Comparison of ENCODE assay signal across 18 cellular contexts in genomic region chr6:21143651-21144050, GRCh38.
DNase-seq lines count a peak whose midpoint lies in the region; TF ChIP-seq lines count a peak whose summit lies in the region.
"Had no signal": no experiment of that assay in that cellular context is flagged by ENCODE, and none has a peak within 500 bp of the region (broad histone marks: within the 10 kb centered on the region; RNA-seq: fewer than 3 reads in every experiment).

No MANE protein-coding gene starts in this region.

- peak overlapping the region; percentile 21 for H2BK15ac ChIP-seq in mesenchymal stem cell (ENCODE audit: low read depth, poor library complexity, severe bottlenecking)

- peaks cover 4% of the 10 kb centered on the region for H3K36me3 Mint-ChIP-seq in T-helper 2 cell treated with Interferon-gamma antibody and Interleukin-4, amounts not matched to agents 5 μg/mL and 100 μg/mL, for 36 hours (ENCODE audit: low read depth)

- H3K79me1 ChIP-seq in mesenchymal stem cell (replicated peaks; ENCODE audit: low read length, poor library complexity, severe bottlenecking) = peaks cover 2% of the 10 kb centered on the region

- H2BK5ac ChIP-seq in mesenchymal stem cell (ENCODE audit: low read depth, low read length, poor library complexity, severe bottlenecking) = no peak overlapping the region

- H2AFZ ChIP-seq in mesenchymal stem cell (ENCODE audit: low read depth, low read length) = no peak overlapping the region
- H2AFZ ChIP-seq: GM23248 had no signal

- no peak overlapping the region for H3K23ac ChIP-seq in mesenchymal stem cell (ENCODE audit: low read length in 2 of 2)

- peaks cover 19% of the 10 kb centered on the region for H3K4me1 ChIP-seq in BE2C
- peaks cover 15% of the 10 kb centered on the region for H3K4me1 ChIP-seq in HEK293 (ENCODE audit: control insufficient read depth, insufficient read depth, low read length)
- no peaks in the 10 kb centered on the region for H3K4me1 ChIP-seq in mesenchymal stem cell (ENCODE audit: control insufficient read depth, insufficient read depth, low read depth, low read length)
- H3K4me1 ChIP-seq in Peyer's patch = no peaks in the 10 kb centered on the region
- H3K4me1 ChIP-seq: Caco-2 had no signal

- H3K27ac Mint-ChIP-seq in T-helper 2 cell treated with Interferon-gamma antibody and Interleukin-4, amounts not matched to agents 5 μg/mL and 100 μg/mL, for 36 hours = no peak overlapping the region
- H3K27ac Mint-ChIP-seq: CD4-positive, alpha-beta T cell had no signal

- no peak overlapping the region for H3K27ac ChIP-seq in HEK293 (ENCODE audit: extremely low read depth, low read depth, low read length)
- H3K27ac ChIP-seq in mesenchymal stem cell (ENCODE audit: low read length, poor library complexity, severe bottlenecking) = no peak overlapping the region
- no peak overlapping the region for H3K27ac ChIP-seq in Peyer's patch
- H3K27ac ChIP-seq: C4-2B, GM23248 had no signal

- POLR2A ChIA-PET in HEK293 (lab: Yijun Ruan, JAX) = no interaction called here

- no peaks in the 10 kb centered on the region for H3K9me3 ChIP-seq in BE2C
- no peaks in the 10 kb centered on the region for H3K9me3 ChIP-seq in HEK293 (ENCODE audit: control insufficient read depth, insufficient read depth, low read depth, low read length)
- no peaks in the 10 kb centered on the region for H3K9me3 ChIP-seq in mesenchymal stem cell (ENCODE audit: control insufficient read depth, low read length)
- no peaks in the 10 kb centered on the region for H3K9me3 ChIP-seq in Peyer's patch
- H3K9me3 ChIP-seq: Caco-2, HAP-1 had no signal

- H3K4ac ChIP-seq in mesenchymal stem cell (ENCODE audit: low read depth in 1 of 2, low read length in 2 of 2) = no peak overlapping the region

- no peak overlapping the region for H3K4me2 ChIP-seq in mesenchymal stem cell (ENCODE audit: low read length, poor library complexity, severe bottlenecking)

- H3K14ac ChIP-seq in mesenchymal stem cell (ENCODE audit: low read length in 2 of 2) = no peak overlapping the region

- H3K36me3 ChIP-seq in BE2C (no peaks in the 10 kb centered on the region), HEK293 (ENCODE audit: control insufficient read depth in 2 of 2, insufficient read depth in 1 of 2, low read length in 2 of 2) (no peaks in the 10 kb centered on the region), mesenchymal stem cell (ENCODE audit: control insufficient read depth in 1 of 2, insufficient read depth in 2 of 2, low read depth in 1 of 2, low read length in 2 of 2) (no peaks in the 10 kb centered on the region), Peyer's patch (no peaks in the 10 kb centered on the region)
- H3K36me3 ChIP-seq: HAP-1 had no signal

- CTCF ChIA-PET in HEK293 (lab: Yijun Ruan, JAX) = no interaction called here

- DNase-seq in BE2C (peak; percentile 81), SK-N-DZ (ENCODE audit: low spot score) (peak; percentile 77), mesenchymal stem cell (no peak), cerebellum (ENCODE audit: low spot score) (no peak), Peyer's patch (no peak), NCI-H146 (lab: John Stamatoyannopoulos, UW) (no peak)
- DNase-seq in T-helper 2 cell treated with Interferon-gamma antibody and Interleukin-4, amounts not matched to agents 5 μg/mL and 100 μg/mL, for 36 hours (ENCODE audit: low spot score) = no peak
- DNase-seq: ACHN; Caco-2; CD4-positive, alpha-beta T cell; DMS153; DMS79; GDM1; GM23248; IMR-90 had no signal

- no peak overlapping the region for H4K91ac ChIP-seq in mesenchymal stem cell (ENCODE audit: low read length)

- no peaks in the 10 kb centered on the region for H3K27me3 Mint-ChIP-seq in T-helper 2 cell treated with Interferon-gamma antibody and Interleukin-4, amounts not matched to agents 5 μg/mL and 100 μg/mL, for 36 hours (ENCODE audit: low read depth)
- H3K27me3 Mint-ChIP-seq: CD4-positive, alpha-beta T cell had no signal

- no peak overlapping the region for H3K4me3 Mint-ChIP-seq in T-helper 2 cell treated with Interferon-gamma antibody and Interleukin-4, amounts not matched to agents 5 μg/mL and 100 μg/mL, for 36 hours
- H3K4me3 Mint-ChIP-seq: CD4-positive, alpha-beta T cell had no signal

- no peaks in the 10 kb centered on the region for H3K27me3 ChIP-seq in BE2C
- no peaks in the 10 kb centered on the region for H3K27me3 ChIP-seq in mesenchymal stem cell (ENCODE audit: control insufficient read depth in 1 of 2, insufficient read depth in 1 of 2, low read length in 2 of 2)
- no peaks in the 10 kb centered on the region for H3K27me3 ChIP-seq in Peyer's patch

- TF ChIP-seq POLR2A in Peyer's patch (IDR thresholded peaks at IDR 0.05) = no peak

- no peaks in the 10 kb centered on the region for H3K4me1 Mint-ChIP-seq in T-helper 2 cell treated with Interferon-gamma antibody and Interleukin-4, amounts not matched to agents 5 μg/mL and 100 μg/mL, for 36 hours (ENCODE audit: low read depth)

- H2BK120ac ChIP-seq in mesenchymal stem cell (ENCODE audit: low read depth, low read length) = no peak overlapping the region

- no peak overlapping the region for H4K8ac ChIP-seq in mesenchymal stem cell (ENCODE audit: low read length)

- H3K18ac ChIP-seq in mesenchymal stem cell (ENCODE audit: low read depth in 1 of 2, low read length in 2 of 2) = peak overlapping the region in 1 of 2 experiments; percentile 44

- H2BK12ac ChIP-seq in mesenchymal stem cell (ENCODE audit: low read length in 2 of 2) = peak overlapping the region in 1 of 2 experiments; percentile 6

- 43% methylated on average over 4 of the region's 4 CpGs for WGBS in mesenchymal stem cell

- H2AK5ac ChIP-seq in mesenchymal stem cell (ENCODE audit: low read length, severe bottlenecking) = no peak overlapping the region

- H3K9ac ChIP-seq in mesenchymal stem cell (ENCODE audit: low read length) = no peak overlapping the region
- H3K9ac ChIP-seq: GM23248 had no signal

- H3K4me3 ChIP-seq in BE2C (ENCODE audit: low read depth, low read length) (no peak overlapping the region), HEK293 (ENCODE audit: low read depth, low read length) (no peak overlapping the region), mesenchymal stem cell (ENCODE audit: insufficient read depth in 1 of 2, low read depth in 1 of 2, low read length in 2 of 2) (no peak overlapping the region), Peyer's patch (no peak overlapping the region)
- H3K4me3 ChIP-seq: GM23248, HAP-1 had no signal

- no peaks in the 10 kb centered on the region for H3K9me3 Mint-ChIP-seq in T-helper 2 cell treated with Interferon-gamma antibody and Interleukin-4, amounts not matched to agents 5 μg/mL and 100 μg/mL, for 36 hours
- H3K9me3 Mint-ChIP-seq: CD4-positive, alpha-beta T cell had no signal

- TF ChIP-seq CTCF in BE2C (IDR thresholded peaks at IDR 0.05; ENCODE audit: low read depth, low read length) (no peak), HEK293 (tag by site-specific recombination; IDR thresholded peaks at IDR 0.05) (no peak), Peyer's patch (IDR thresholded peaks at IDR 0.05) (no peak)

TF ChIP-seq in HEK293, 187 proteins besides CTCF, POLR2A, EP300 and RAD21:
- TF ChIP-seq PBX3 (CRISPR knock-in tag; IDR thresholded peaks at IDR 0.05) = no peak
- TF ChIP-seq PRDM6 (tag by site-specific recombination; IDR thresholded peaks at IDR 0.05) = peak; percentile 48
- TF ChIP-seq ZNF677 (tag by site-specific recombination; IDR thresholded peaks at IDR 0.05) = no peak
- TF ChIP-seq ZNF707 (tag by site-specific recombination; IDR thresholded peaks at IDR 0.05) = no peak
TF ChIP-seq in HEK293: peak in this region for 1.

Comparison
In these comparisons a context has a peak if more than half of its experiments do, and no peak if none do; other contexts are left out.
1. DNase-seq: peak in BE2C (single experiment) and SK-N-DZ (single experiment); none in mesenchymal stem cell (single experiment), cerebellum (single experiment), Peyer's patch (0 of 3), NCI-H146 (single experiment) and T-helper 2 cell treated with Interferon-gamma antibody and Interleukin-4, amounts not matched to agents 5 μg/mL and 100 μg/mL, for 36 hours (single experiment).